ENCODE assay signal across 8 cellular contexts in the genomic region with DNA sequence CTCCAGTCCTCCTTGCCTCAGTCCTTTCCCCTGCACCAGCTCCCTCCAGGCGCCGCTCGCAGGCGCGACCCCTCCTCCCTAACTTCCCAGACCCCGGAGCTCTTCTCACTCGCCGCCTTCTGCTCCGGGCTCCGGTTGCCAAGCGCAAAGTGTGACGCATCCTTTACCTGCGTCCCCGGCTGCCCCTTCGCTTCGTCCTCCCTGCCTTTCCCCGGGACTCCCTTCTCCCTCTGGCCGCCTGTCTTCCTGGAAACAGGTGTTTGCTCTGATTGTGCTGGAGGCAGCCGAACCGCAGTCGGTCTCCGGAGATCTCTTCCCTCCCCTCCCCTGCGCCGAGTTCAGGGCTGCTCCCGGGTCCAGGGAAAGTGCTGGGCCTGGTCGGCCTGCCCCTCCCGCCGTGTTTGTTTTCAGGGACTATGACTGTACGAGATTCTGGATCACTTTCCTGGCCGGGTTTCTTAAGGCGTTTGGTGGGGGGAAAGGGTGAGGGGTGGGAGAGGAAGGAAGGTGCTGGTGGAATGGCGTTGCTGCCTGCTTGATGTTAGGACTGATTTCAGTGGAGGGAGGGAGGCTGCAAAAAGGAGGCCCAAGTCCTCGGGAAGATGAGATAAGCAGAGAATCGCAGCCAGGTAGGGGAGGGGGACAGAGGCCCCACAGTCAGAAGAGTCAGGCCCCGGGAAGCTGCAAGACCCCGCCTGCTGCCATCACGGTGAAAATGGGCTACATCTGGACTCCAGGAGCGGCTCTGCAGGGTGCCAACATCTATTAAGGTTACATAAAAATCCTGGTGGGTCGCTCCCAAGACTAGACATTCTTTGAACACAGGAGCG. TPM values are rescaled to one million over a fixed set of nuclear protein-coding genes. Genes with fewer than 3 reads are reported as not detected.
DNase-seq lines count a peak whose midpoint lies in the region; ATAC-seq and TF ChIP-seq lines count a peak whose summit lies in the region.

No MANE protein-coding gene starts in this region.

- no peak overlapping the region for H3K27ac Mint-ChIP-seq in HFFc6
- H3K27ac Mint-ChIP-seq in activated naive CD8-positive, alpha-beta T cell, result no peak overlapping the region
- H3K27ac Mint-ChIP-seq in stimulated activated naive B cell treated with anti-CD40 and anti-IgM and Interleukin-4, amounts not matched to agents 10 μg/mL and 1 μg/mL and 100 μg/mL, for 72 hours, result peak overlapping the region; percentile 75

- H3K4me1 Mint-ChIP-seq in HFFc6 (ENCODE audit: low read depth), result no peaks in the 10 kb centered on the region
- peaks cover 9% of the 10 kb centered on the region for H3K4me1 Mint-ChIP-seq in activated naive CD8-positive, alpha-beta T cell (ENCODE audit: low read depth)
- peaks cover 7 to 10% of the 10 kb centered on the region in 2 donors for H3K4me1 Mint-ChIP-seq in stimulated activated naive B cell treated with anti-CD40 and anti-IgM and Interleukin-4, amounts not matched to agents 10 μg/mL and 1 μg/mL and 100 μg/mL, for 72 hours

- H3K4me1 ChIP-seq in BLaER1 (peaks cover 16% of the 10 kb centered on the region), SJCRH30 (no peaks in the 10 kb centered on the region)

- TF ChIP-seq CTCF in HFFc6 (IDR thresholded peaks at IDR 0.05), result no peak

- H3K4me2 ChIP-seq in BLaER1, result peak overlapping the region; percentile 96

- H3K36me3 ChIP-seq in BLaER1 (no peaks in the 10 kb centered on the region), SJCRH30 (no peaks in the 10 kb centered on the region)

- no peak for DNase-seq in HFFc6
- no peak for DNase-seq in stimulated activated naive B cell treated with anti-CD40 and anti-IgM and Interleukin-4, amounts not matched to agents 10 μg/mL and 1 μg/mL and 100 μg/mL, for 72 hours
- DNase-seq in NCI-H510A (lab: John Stamatoyannopoulos, UW), result no peak
- DNase-seq in SJCRH30, result no peak

- H3K27me3 ChIP-seq in BLaER1 (peaks cover 12% of the 10 kb centered on the region; the same call in 1 of the 2 replicates), SJCRH30 (peaks cover 30% of the 10 kb centered on the region; the same call in 1 of the 2 replicates)

- no peaks in the 10 kb centered on the region for H3K9me3 Mint-ChIP-seq in HFFc6
- H3K9me3 Mint-ChIP-seq in activated naive CD8-positive, alpha-beta T cell (ENCODE audit: low read depth), result no peaks in the 10 kb centered on the region
- peaks cover 0 to 1% of the 10 kb centered on the region in 2 donors for H3K9me3 Mint-ChIP-seq in stimulated activated naive B cell treated with anti-CD40 and anti-IgM and Interleukin-4, amounts not matched to agents 10 μg/mL and 1 μg/mL and 100 μg/mL, for 72 hours

- peak in 1 of 2 donors; percentile 10 for ATAC-seq in stimulated activated naive B cell treated with anti-CD40 and anti-IgM and Interleukin-4, amounts not matched to agents 10 μg/mL and 1 μg/mL and 100 μg/mL, for 72 hours (replicated peaks)
- no peak for ATAC-seq in HG03571 (IDR thresholded peaks at IDR 0.05; ENCODE audit: unreplicated experiment)

- H3K27me3 Mint-ChIP-seq in HFFc6 (ENCODE audit: insufficient read depth), result peaks cover 37% of the 10 kb centered on the region
- H3K27me3 Mint-ChIP-seq in activated naive CD8-positive, alpha-beta T cell, result peaks cover 24% of the 10 kb centered on the region
- H3K27me3 Mint-ChIP-seq in stimulated activated naive B cell treated with anti-CD40 and anti-IgM and Interleukin-4, amounts not matched to agents 10 μg/mL and 1 μg/mL and 100 μg/mL, for 72 hours, result peaks cover 36 to 73% of the 10 kb centered on the region in 2 donors

- peak overlapping the region; percentile 76 for H3K4me3 Mint-ChIP-seq in HFFc6
- H3K4me3 Mint-ChIP-seq in activated naive CD8-positive, alpha-beta T cell, result peak overlapping the region; percentile 63
- peak overlapping the region; percentile 90 to 93 for H3K4me3 Mint-ChIP-seq in stimulated activated naive B cell treated with anti-CD40 and anti-IgM and Interleukin-4, amounts not matched to agents 10 μg/mL and 1 μg/mL and 100 μg/mL, for 72 hours

- peak overlapping the region; percentile 91 for H3K4me3 ChIP-seq in BLaER1
- peak overlapping the region; percentile 85 for H3K4me3 ChIP-seq in iPS-18c (ENCODE audit: insufficient read depth, low read depth, low read length)
- H3K4me3 ChIP-seq in SJCRH30, result no peak overlapping the region

- no peaks in the 10 kb centered on the region for H3K36me3 Mint-ChIP-seq in HFFc6 (ENCODE audit: low read depth)
- H3K36me3 Mint-ChIP-seq in activated naive CD8-positive, alpha-beta T cell, result no peaks in the 10 kb centered on the region
- peaks cover 3% of the 10 kb centered on the region in 2 donors for H3K36me3 Mint-ChIP-seq in stimulated activated naive B cell treated with anti-CD40 and anti-IgM and Interleukin-4, amounts not matched to agents 10 μg/mL and 1 μg/mL and 100 μg/mL, for 72 hours

- H3K27ac ChIP-seq in BLaER1 (peak overlapping the region; percentile 40; the same call in 1 of the 2 replicates), SJCRH30 (no peak overlapping the region)

- H3K9me3 ChIP-seq in BLaER1 (no peaks in the 10 kb centered on the region), iPS-18c (ENCODE audit: control insufficient read depth, insufficient read depth, low read length) (no peaks in the 10 kb centered on the region), SJCRH30 (replicated peaks) (no peaks in the 10 kb centered on the region)

- H3K9ac ChIP-seq in BLaER1, result peak overlapping the region; percentile 77

- peaks cover 17% of the 10 kb centered on the region for H4K20me1 ChIP-seq in BLaER1

RNA-seq across cellular contexts. Expression of gene ARHGAP44, which starts 0.9 kb away (rescaled TPM):
- 1 to 10 TPM in 1 of 6 experiments, under 1 TPM in 5; 0.43 to 1.3 (median 0.68) TPM for total RNA-seq in HFFc6 (2021; fragmentation: NEBNext Ultra II Directional; extraction: Animal tissue kit (Norgen Biotek cat#: 25700))
- total RNA-seq in SJCRH30 (2014; rRNA removed; shearing (Covaris generic)), result 0.48 and 1.6 TPM in 2 replicates
